Comparison of ENCODE assay signal across 22 cellular contexts in the genomic region with DNA sequence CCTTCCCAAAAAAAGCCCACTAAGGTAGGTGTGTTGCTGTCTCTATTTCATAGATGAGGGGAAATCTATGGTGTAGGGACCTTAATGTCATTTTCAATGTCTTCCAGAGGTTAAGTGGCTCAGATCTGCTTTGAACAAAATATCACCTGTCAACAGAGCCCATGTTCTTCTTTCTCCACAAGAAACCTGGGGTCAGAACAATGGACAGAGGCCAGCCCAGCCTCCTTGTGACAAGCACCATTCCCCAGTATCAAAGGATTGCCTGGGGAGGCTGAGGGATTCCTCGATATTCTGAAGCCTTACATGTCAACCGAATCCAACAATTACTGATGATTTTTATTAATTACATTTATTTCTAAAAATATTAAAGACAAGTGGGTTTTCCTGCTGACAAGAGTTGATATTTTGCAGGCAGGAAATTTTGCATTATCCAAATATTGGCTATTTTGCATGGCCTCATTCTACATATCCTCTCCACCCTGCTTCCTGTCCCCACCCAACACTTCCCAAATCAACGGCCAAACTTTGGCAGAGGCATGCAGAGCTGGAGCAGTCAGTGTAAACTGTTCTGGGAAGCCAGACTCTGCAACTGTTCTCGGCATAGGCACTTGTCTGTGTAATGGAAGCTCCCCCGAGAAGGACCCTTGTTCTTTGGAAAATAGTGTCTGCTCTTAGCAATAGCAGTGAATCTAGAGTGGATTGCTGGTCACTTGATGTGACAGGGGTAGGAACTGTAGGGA.
DNase-seq lines count a peak whose midpoint lies in the region; ATAC-seq and TF ChIP-seq lines count a peak whose summit lies in the region.
"Had no signal": no experiment of that assay in that cellular context is flagged by ENCODE, and none has a peak within 500 bp of the region (broad histone marks: within the 10 kb centered on the region; RNA-seq: fewer than 3 reads in every experiment).

No MANE protein-coding gene starts in this region.

- H3K23ac ChIP-seq in neuronal stem cell (ENCODE audit: low read depth, low read length, poor library complexity), result no peak overlapping the region

- H2BK120ac ChIP-seq in neuronal stem cell (ENCODE audit: low read depth, low read length), result peak overlapping the region; percentile 74

- H3K36me3 ChIP-seq in SK-N-SH (replicated peaks in 1 of 2; ENCODE audit: control insufficient read depth in 1 of 2, insufficient read depth in 2 of 2, low read length in 1 of 2) (no peaks in the 10 kb centered on the region), HCT116 (ENCODE audit: control insufficient read depth in 1 of 2, insufficient read depth in 2 of 2, low read length in 2 of 2) (no peaks in the 10 kb centered on the region), neuronal stem cell (replicated peaks in 1 of 2; ENCODE audit: control insufficient read depth in 2 of 2, insufficient read depth in 2 of 2, low read length in 2 of 2) (no peaks in the 10 kb centered on the region)
- H3K36me3 ChIP-seq: BLaER1, MG63 had no signal

- no peak overlapping the region for H4K91ac ChIP-seq in neuronal stem cell (ENCODE audit: low read depth, low read length, poor library complexity)

- WGBS in SK-N-SH (ENCODE audit: low lambda C conversion rate), result 30% methylated on average over 5 of the region's 5 CpGs
- no CpG with 5 or more reads among the region's 5 CpGs for WGBS in neuronal stem cell (ENCODE audit: extremely low coverage in 2 of 2, insufficient read length in 2 of 2, insufficient replicate concordance in 1 of 2), 2 donors

- peak overlapping the region; percentile 67 for H3K18ac ChIP-seq in neuronal stem cell (ENCODE audit: low read length)

- no peak overlapping the region for H3K9ac ChIP-seq in SK-N-SH
- no peak overlapping the region for H3K9ac ChIP-seq in HCT116 (ENCODE audit: low read length)
- no peak overlapping the region for H3K9ac ChIP-seq in neuronal stem cell (ENCODE audit: low read depth, low read length, poor library complexity)
- H3K9ac ChIP-seq: BLaER1 had no signal

- no peak overlapping the region for H2BK15ac ChIP-seq in neuronal stem cell (ENCODE audit: low read length)

- CTCF ChIA-PET in SK-N-SH (lab: Yijun Ruan, JAX), result no interaction called here
- CTCF ChIA-PET in HCT116 (lab: Charles Lee), result no interaction called here

- H3F3A ChIP-seq in SK-N-SH (replicated peaks; ENCODE audit: insufficient read depth), result no peaks in the 10 kb centered on the region

- no peak for TF ChIP-seq EP300 in SK-N-SH (IDR thresholded peaks at IDR 0.05; ENCODE audit: borderline replicate concordance in 1 of 2, low read depth in 1 of 2, low read length in 1 of 2)

- H3K79me2 ChIP-seq in SK-N-SH (ENCODE audit: insufficient read depth) (no peaks in the 10 kb centered on the region), HCT116 (ENCODE audit: insufficient read depth, low read length) (no peaks in the 10 kb centered on the region)

- no peak overlapping the region for H2BK12ac ChIP-seq in neuronal stem cell (ENCODE audit: low read length)

- no peak overlapping the region for H3K14ac ChIP-seq in neuronal stem cell (ENCODE audit: low read length)

- H3K9me3 ChIP-seq in SK-N-SH, result no peaks in the 10 kb centered on the region; the same call in 1 of the 2 replicates
- H3K9me3 ChIP-seq in HCT116 (ENCODE audit: control insufficient read depth in 1 of 2, insufficient read depth in 1 of 2, low read depth in 1 of 2, low read length in 2 of 2), result no peaks in the 10 kb centered on the region
- peaks cover 0 to 5% of the 10 kb centered on the region in 2 donors for H3K9me3 ChIP-seq in neuronal stem cell (replicated peaks in 1 of 2; ENCODE audit: control insufficient read depth in 2 of 2, insufficient read depth in 1 of 2, low read depth in 1 of 2, low read length in 2 of 2)
- H3K9me3 ChIP-seq: MG63 had no signal

- H3K9me2 ChIP-seq in SK-N-SH (no peaks in the 10 kb centered on the region), HCT116 (ENCODE audit: insufficient read depth) (no peaks in the 10 kb centered on the region)

- no peaks in the 10 kb centered on the region; the same call in 1 of the 2 replicates for H3K27me3 ChIP-seq in SK-N-SH (ENCODE audit: insufficient read depth)
- H3K27me3 ChIP-seq in HCT116 (ENCODE audit: insufficient read depth, low read length), result no peaks in the 10 kb centered on the region
- H3K27me3 ChIP-seq in neuronal stem cell (ENCODE audit: control insufficient read depth in 3 of 3, insufficient read depth in 3 of 3, low read depth in 1 of 3, low read length in 3 of 3), result peaks cover 0 to 32% (median 0%) of the 10 kb centered on the region in 3 experiments
- H3K27me3 ChIP-seq: BLaER1, MG63 had no signal

- no peak overlapping the region for H4K8ac ChIP-seq in neuronal stem cell (ENCODE audit: low read depth, low read length)

- H3K27ac ChIP-seq in SK-N-SH (ENCODE audit: low read depth in 2 of 2, low read length in 1 of 2) (no peak overlapping the region), HCT116 (ENCODE audit: low read depth, low read length) (no peak overlapping the region), neuronal stem cell (replicated peaks; ENCODE audit: low read length) (no peak overlapping the region)
- H3K27ac ChIP-seq: 22Rv1, BLaER1 had no signal

- H4K20me1 ChIP-seq in SK-N-SH (ENCODE audit: insufficient read depth), result no peaks in the 10 kb centered on the region
- no peaks in the 10 kb centered on the region for H4K20me1 ChIP-seq in HCT116 (ENCODE audit: insufficient read depth)
- H4K20me1 ChIP-seq: BLaER1 had no signal

- TF ChIP-seq RAD21 in SK-N-SH (IDR thresholded peaks at IDR 0.05; ENCODE audit: low read length), result no peak
- TF ChIP-seq RAD21 in HCT116 (IDR thresholded peaks at IDR 0.05; ENCODE audit: low read depth), result no peak

- H3K4me2 ChIP-seq in SK-N-SH (no peak overlapping the region), HCT116 (ENCODE audit: low read length) (no peak overlapping the region), neuronal stem cell (ENCODE audit: insufficient read depth, low read length, poor library complexity, severe bottlenecking) (no peak overlapping the region)
- H3K4me2 ChIP-seq: BLaER1 had no signal

- TF ChIP-seq CTCF in SK-N-SH (IDR thresholded peaks at IDR 0.05), result no peak
- TF ChIP-seq CTCF in HCT116 (IDR thresholded peaks at IDR 0.05 in 2 of 3, conservative IDR thresholded peaks at IDR 0.05 in 1 of 3; ENCODE audit: borderline replicate concordance in 1 of 3, insufficient read depth in 1 of 3, low read depth in 2 of 3, low read length in 2 of 3), result no peak
- TF ChIP-seq CTCF in fibroblast of the aortic adventitia (IDR thresholded peaks at IDR 0.05; ENCODE audit: insufficient read depth, low read length), result no peak

- no TSS peak for BruUV-seq in HCT116 (replicated peaks; lab: Mats Ljungman, UMichigan)

- no peaks in the 10 kb centered on the region; a peak in 1 of 4 replicates for H3K4me1 ChIP-seq in SK-N-SH (ENCODE audit: control insufficient read depth in 1 of 2, insufficient read depth in 2 of 2, low read depth in 1 of 2, low read length in 1 of 2)
- H3K4me1 ChIP-seq in HCT116 (ENCODE audit: control insufficient read depth in 1 of 2, insufficient read depth in 2 of 2, low read length in 2 of 2), result no peaks in the 10 kb centered on the region
- no peaks in the 10 kb centered on the region for H3K4me1 ChIP-seq in neuronal stem cell (ENCODE audit: control insufficient read depth in 2 of 2, insufficient read depth in 1 of 2, low read depth in 1 of 2, low read length in 2 of 2)
- H3K4me1 ChIP-seq: BLaER1 had no signal

- RAD21 ChIA-PET in HCT116 (lab: Charles Lee; ENCODE audit: low non-redundant PET in 1 of 2, low total read pairs in 2 of 2, uncharacterized antibody in 2 of 2, unreplicated experiment in 2 of 2), result no interaction called here

- POLR2A ChIA-PET in SK-N-SH (lab: Yijun Ruan, JAX) (no interaction called here), HCT116 (lab: Charles Lee) (no interaction called here)

- TF ChIP-seq POLR2A in HCT116 (IDR thresholded peaks at IDR 0.05; ENCODE audit: borderline replicate concordance, extremely low read depth, insufficient read depth, insufficient read length), result no peak

- H3K4me3 ChIP-seq in SK-N-SH (ENCODE audit: low read depth in 2 of 2, low read length in 1 of 2) (no peak overlapping the region), HCT116 (replicated peaks in 1 of 2; ENCODE audit: low read depth in 1 of 2, low read length in 2 of 2) (no peak overlapping the region), fibroblast of the aortic adventitia (ENCODE audit: low read depth, low read length) (no peak overlapping the region), neuronal stem cell (ENCODE audit: low read length in 2 of 2) (no peak overlapping the region)
- H3K4me3 ChIP-seq: BLaER1, MG63 had no signal

- no peak overlapping the region for H2BK5ac ChIP-seq in neuronal stem cell (ENCODE audit: low read length)

- DNase-seq in SK-N-SH (no peak), HCT116 (ENCODE audit: low read depth, low spot score) (no peak), fibroblast of the aortic adventitia (ENCODE audit: low read depth) (peak; percentile 52), neuronal stem cell (ENCODE audit: low spot score) (no peak), activated gamma-delta T cell treated with Interleukin-2 at 50 U/mL for 16 hours (no peak), DMS153 treated with DMSO at 0.1 percent for 48 hours (lab: John Stamatoyannopoulos, UW; ENCODE audit: unreplicated experiment) (no peak), COLO668 (lab: John Stamatoyannopoulos, UW; ENCODE audit: unreplicated experiment) (no peak)
- DNase-seq: ACHN; CD4-positive, alpha-beta memory T cell; GDM1; Kasumi-1; MG63; NCI-H1436; NCI-H187 treated with DMSO at 0.1 percent for 48 hours; NCI-H2107; NCI-H446 treated with DMSO at 0.1 percent for 48 hours; NCI-H526 treated with DMSO at 0.1 percent for 48 hours; RPMI8226; SIG-M5 had no signal

- no peaks in the 10 kb centered on the region for H3K79me1 ChIP-seq in neuronal stem cell (ENCODE audit: low read depth, low read length)

- no peak overlapping the region for H3K4ac ChIP-seq in neuronal stem cell (ENCODE audit: low read length)

- no peak overlapping the region for H2AK5ac ChIP-seq in neuronal stem cell (ENCODE audit: low read depth, low read length)

- no peak overlapping the region for H2AFZ ChIP-seq in SK-N-SH (ENCODE audit: low read depth)
- H2AFZ ChIP-seq in HCT116 (ENCODE audit: low read depth, low read length, poor library complexity, severe bottlenecking), result no peak overlapping the region
- H2AFZ ChIP-seq in neuronal stem cell (ENCODE audit: low read length), result no peak overlapping the region

- no peak for ATAC-seq in SK-N-SH treated with all-trans-retinoic acid at 6 μM for 48 hours
- no peak for ATAC-seq in HCT116

- intact Hi-C loops in HCT116 (cut with micrococcal nuclease), result no loop called here

TF ChIP-seq in SK-N-SH treated with all-trans-retinoic acid at 6 μM for 48 hours, 23 proteins besides CTCF, POLR2A, EP300 and RAD21 (continues in another document):
- no peak for TF ChIP-seq ISL1 (CRISPR knock-in tag; IDR thresholded peaks at IDR 0.05)
